In the genomic region with DNA sequence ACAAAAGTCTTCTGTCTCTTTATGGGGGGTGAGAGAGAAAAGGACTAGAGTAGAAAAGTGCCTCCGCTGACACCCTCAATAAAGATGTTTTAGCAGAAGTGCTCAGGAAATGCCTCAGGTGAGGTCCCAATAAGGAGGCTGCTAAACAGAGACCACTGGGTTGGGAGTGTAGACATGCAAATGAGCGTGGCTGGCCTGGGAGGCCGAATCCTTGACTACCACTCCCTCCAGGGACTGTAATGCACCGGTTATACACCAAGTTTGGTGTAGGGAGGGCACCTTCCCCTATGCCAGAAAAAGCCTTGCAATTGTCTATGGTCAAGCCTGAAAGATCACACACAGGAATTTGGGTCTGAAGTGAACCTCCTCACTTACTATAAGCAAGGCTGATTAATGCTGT, we compare ENCODE assay signal across 1 cellular context.
TF ChIP-seq lines count a peak whose summit lies in the region.

No MANE protein-coding gene starts in this region.

TF ChIP-seq in HCT116, 20 proteins besides CTCF, POLR2A, EP300 and RAD21 (continued from another document):
- TF ChIP-seq EZH2 (IDR thresholded peaks at IDR 0.05), result no peak
- TF ChIP-seq YY1 (IDR thresholded peaks at IDR 0.05; ENCODE audit: extremely low read depth, insufficient replicate concordance, low read depth, low read length), result no peak
- no peak for TF ChIP-seq EGR1 (IDR thresholded peaks at IDR 0.05; ENCODE audit: low read depth)
- TF ChIP-seq, protein P1, sequence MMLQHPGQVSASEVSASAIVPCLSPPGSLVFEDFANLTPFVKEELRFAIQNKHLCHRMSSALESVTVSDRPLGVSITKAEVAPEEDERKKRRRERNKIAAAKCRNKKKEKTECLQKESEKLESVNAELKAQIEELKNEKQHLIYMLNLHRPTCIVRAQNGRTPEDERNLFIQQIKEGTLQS (IDR thresholded peaks at IDR 0.05), result no peak
- no peak for TF ChIP-seq EZH2phosphoT487 (IDR thresholded peaks at IDR 0.05; ENCODE audit: borderline replicate concordance)
- TF ChIP-seq TCF7L2 (IDR thresholded peaks at IDR 0.05; ENCODE audit: borderline replicate concordance, extremely low read depth, insufficient read depth, insufficient read length), result no peak
- no peak for TF ChIP-seq ZNF274 (IDR thresholded peaks at IDR 0.05; ENCODE audit: low read depth, low read length)
- TF ChIP-seq CEBPB (IDR thresholded peaks at IDR 0.05; ENCODE audit: low read depth), result no peak
- no peak for TF ChIP-seq FOSL1 (IDR thresholded peaks at IDR 0.05; ENCODE audit: low read depth)
- no peak for TF ChIP-seq SIN3A (IDR thresholded peaks at IDR 0.05; ENCODE audit: low read depth)
